10 cellular contexts compared by ENCODE assay signal in genomic region chr4:86032476-86033022, GRCh38.
DNase-seq lines count a peak whose midpoint lies in the region; ATAC-seq, FAIRE-seq and TF ChIP-seq lines count a peak whose summit lies in the region.
"Had no signal": no experiment of that assay in that cellular context is flagged by ENCODE, and none has a peak within 500 bp of the region (broad histone marks: within the 10 kb centered on the region; RNA-seq: fewer than 3 reads in every experiment).

No MANE protein-coding gene starts in this region.

- peak; percentile 81 for DNase-seq in AG20443 (ENCODE audit: low spot score)
- DNase-seq in NOMO-1 treated with dmso at 0.1 percent for 144 hours (lab: John Stamatoyannopoulos, UW; ENCODE audit: unreplicated experiment) = peak; percentile 81
- DNase-seq in epithelial cell of esophagus (ENCODE audit: low read depth) = peak; percentile 98
- no peak for DNase-seq in stimulated activated CD4-positive, alpha-beta T cell treated with anti-CD3 and anti-CD28 coated beads, Interleukin-2, amount 100 ng/mL, for 24 hours
- DNase-seq in kidney = no peak
- DNase-seq: stimulated activated CD4-positive, alpha-beta T cell treated with anti-CD3 and anti-CD28 coated beads, Interleukin-1b, Interleukin-23, amount 100 ng/mL, for 48 hours had no signal

- TF ChIP-seq CTCF in epithelial cell of esophagus (IDR thresholded peaks at IDR 0.05; ENCODE audit: insufficient read depth, low read depth, low read length, missing control alignments) (no peak), nephron (IDR thresholded peaks at IDR 0.05; ENCODE audit: unreplicated experiment in 3 of 3) (no peak), kidney (IDR thresholded peaks at IDR 0.05; ENCODE audit: borderline replicate concordance, extremely low read depth, insufficient read depth) (no peak)

- H3K36me3 ChIP-seq in kidney (ENCODE audit: control insufficient read depth in 1 of 2, insufficient read depth in 2 of 2, low read length in 2 of 2) = no peaks in the 10 kb centered on the region

- peaks cover 0 to 2% of the 10 kb centered on the region in 2 donors for H3K4me1 ChIP-seq in kidney (ENCODE audit: control insufficient read depth in 1 of 2, insufficient read depth in 1 of 2, low read depth in 1 of 2, low read length in 2 of 2)

- H3K27ac Mint-ChIP-seq in nephron = peak overlapping the region; percentile 87 to 94 (median 93)

- FAIRE-seq in kidney (lab: Jason Lieb, UNC) = no peak
- FAIRE-seq: frontal cortex had no signal

- ATAC-seq in HG03039 (IDR thresholded peaks at IDR 0.05; ENCODE audit: unreplicated experiment) (no peak), HG03280 (IDR thresholded peaks at IDR 0.05; ENCODE audit: unreplicated experiment) (no peak)

- no peaks in the 10 kb centered on the region for H3K9me3 Mint-ChIP-seq in nephron

- intact Hi-C loops in kidney (cut with DNase I) = no loop called here

- H3K4me3 Mint-ChIP-seq in nephron = no peak overlapping the region

- H3K4me3 ChIP-seq in epithelial cell of esophagus (ENCODE audit: low read length) (no peak overlapping the region), kidney (ENCODE audit: low read length in 2 of 2) (no peak overlapping the region)

- H3K27me3 Mint-ChIP-seq in nephron (ENCODE audit: low read depth) = no peaks in the 10 kb centered on the region

- H3K9me3 ChIP-seq in kidney (ENCODE audit: control insufficient read depth in 1 of 2, low read length in 2 of 2) = no peaks in the 10 kb centered on the region

- H3K27ac ChIP-seq in kidney (ENCODE audit: low read depth in 2 of 2, low read length in 2 of 2) = peak overlapping the region in 1 of 2 donors; percentile 10

- peaks cover 5% of the 10 kb centered on the region for H3K36me3 Mint-ChIP-seq in nephron (ENCODE audit: low read depth)

- H3K4me1 Mint-ChIP-seq in nephron = peaks cover 35% of the 10 kb centered on the region

- no peak overlapping the region for H3K9ac ChIP-seq in kidney (ENCODE audit: low read length in 2 of 2)

Comparison
In these comparisons a context has a peak if more than half of its experiments do, and no peak if none do; other contexts are left out.
1. DNase-seq: peak in AG20443 (single experiment), NOMO-1 treated with dmso at 0.1 percent for 144 hours (single experiment) and epithelial cell of esophagus (single experiment); none in stimulated activated CD4-positive, alpha-beta T cell treated with anti-CD3 and anti-CD28 coated beads, Interleukin-2, amount 100 ng/mL, for 24 hours (0 of 2) and kidney (single experiment).